Comparison of ENCODE assay signal across 9 cellular contexts in genomic region chr12:57983150-57983857, GRCh38. TPM values are rescaled to one million over a fixed set of nuclear protein-coding genes. Genes with fewer than 3 reads are reported as not detected.
DNase-seq lines count a peak whose midpoint lies in the region; ATAC-seq and TF ChIP-seq lines count a peak whose summit lies in the region.
"Had no signal": no experiment of that assay in that cellular context is flagged by ENCODE, and none has a peak within 500 bp of the region (broad histone marks: within the 10 kb centered on the region; RNA-seq: fewer than 3 reads in every experiment).

No MANE protein-coding gene starts in this region.

- no peaks in the 10 kb centered on the region for H3K9me2 ChIP-seq in GM23338 (ENCODE audit: insufficient read depth)

- H3K27me3 Mint-ChIP-seq in Caco-2 (ENCODE audit: insufficient read depth, unreplicated experiment) (no peaks in the 10 kb centered on the region), GM23338 (ENCODE audit: insufficient read depth, low read depth, poor library complexity) (peaks cover 1% of the 10 kb centered on the region), nephron (ENCODE audit: low read depth) (no peaks in the 10 kb centered on the region)

- no peak overlapping the region for H2AFZ ChIP-seq in GM23338

- no peak overlapping the region for H3K4me2 ChIP-seq in GM23338

- H3K27ac ChIP-seq in GM23338 (ENCODE audit: low read depth): no peak overlapping the region

- TF ChIP-seq CTCF in Caco-2 (IDR thresholded peaks at IDR 0.05; ENCODE audit: insufficient read depth in 1 of 2, low read depth in 1 of 2, low read length in 1 of 2, severe bottlenecking in 1 of 2, unreplicated experiment in 1 of 2) (peak; percentile 33 to 65), GM23338 (conservative IDR thresholded peaks at IDR 0.05; ENCODE audit: low read depth in 2 of 2) (peak; percentile 81 to 95), nephron (IDR thresholded peaks at IDR 0.05; ENCODE audit: unreplicated experiment in 3 of 3) (peak; percentile 77 to 87 (median 82))

- no peaks in the 10 kb centered on the region for H4K20me1 ChIP-seq in GM23338 (replicated peaks; ENCODE audit: insufficient read depth)

- POLR2A ChIA-PET in Caco-2 (lab: Charles Lee): no interaction called here

- H3K9me3 ChIP-seq in Caco-2: no peaks in the 10 kb centered on the region

- H3K4me1 ChIP-seq in Caco-2: no peaks in the 10 kb centered on the region
- no peaks in the 10 kb centered on the region for H3K4me1 ChIP-seq in GM23338 (ENCODE audit: insufficient read depth)

- no peaks in the 10 kb centered on the region for H3K4me1 Mint-ChIP-seq in Caco-2 (ENCODE audit: low read depth, unreplicated experiment)
- H3K4me1 Mint-ChIP-seq in GM23338: no peaks in the 10 kb centered on the region
- peaks cover 5% of the 10 kb centered on the region for H3K4me1 Mint-ChIP-seq in nephron
- H3K4me1 Mint-ChIP-seq: activated B cell treated with CpG ODN at 0.5 μM for 24 hours had no signal

- CTCF ChIA-PET in Caco-2 (lab: Charles Lee): interaction anchor here (0.6 to 1.0 kb wide), 5 partner anchors 15 to 1445 kb away, joined by 3 to 4 read pairs (median 4); no protein-coding TSS in a partner anchor

- H3K36me3 ChIP-seq in Caco-2 (ENCODE audit: control insufficient read depth, insufficient read depth, low read length): no peaks in the 10 kb centered on the region
- H3K36me3 ChIP-seq in GM23338 (ENCODE audit: insufficient read depth): no peaks in the 10 kb centered on the region

- intact Hi-C loops in Caco-2 (cut with micrococcal nuclease; ENCODE audit: unreplicated experiment): loop anchor here (2.0 to 10.0 kb wide), 4 partner anchors 191 to 1391 kb away; no protein-coding TSS in a partner anchor

- H3K36me3 Mint-ChIP-seq in Caco-2 (ENCODE audit: insufficient read depth, unreplicated experiment): no peaks in the 10 kb centered on the region
- H3K36me3 Mint-ChIP-seq in GM23338 (ENCODE audit: low read depth): no peaks in the 10 kb centered on the region
- no peaks in the 10 kb centered on the region for H3K36me3 Mint-ChIP-seq in nephron (ENCODE audit: low read depth)

- H3F3A ChIP-seq in GM23338 (replicated peaks; ENCODE audit: low read depth): no peaks in the 10 kb centered on the region

- ATAC-seq in GM23338 (no peak), HG03457 (IDR thresholded peaks at IDR 0.05; ENCODE audit: unreplicated experiment) (no peak), GM18873 (IDR thresholded peaks at IDR 0.05; ENCODE audit: low FRiP score, unreplicated experiment) (no peak)

- H3K27ac Mint-ChIP-seq in Caco-2 (ENCODE audit: unreplicated experiment) (no peak overlapping the region), GM23338 (no peak overlapping the region), nephron (no peak overlapping the region)
- H3K27ac Mint-ChIP-seq: activated B cell treated with CpG ODN at 0.5 μM for 24 hours had no signal

- H3K4me3 ChIP-seq in Caco-2 (ENCODE audit: low read depth, low read length) (no peak overlapping the region), GM23338 (no peak overlapping the region)

- DNase-seq in Caco-2 (peak in 1 of 2 experiments; percentile 50), GM23338 (ENCODE audit: low spot score) (peak; percentile 75), NOMO-1 treated with DMSO at 0.1 percent for 48 hours (lab: John Stamatoyannopoulos, UW; ENCODE audit: unreplicated experiment) (peak; percentile 17), dedifferentiated amniotic fluid mesenchymal stem cell (ENCODE audit: extremely low spot score) (peak; percentile 85)
- DNase-seq in stimulated activated naive CD4-positive, alpha-beta T cell (lab: John Stamatoyannopoulos, UW): no peak
- DNase-seq: activated B cell treated with CpG ODN at 0.5 μM for 24 hours had no signal

- no peaks in the 10 kb centered on the region for H3K9me3 Mint-ChIP-seq in Caco-2 (ENCODE audit: unreplicated experiment)
- peaks cover 7% of the 10 kb centered on the region for H3K9me3 Mint-ChIP-seq in GM23338
- peaks cover 11% of the 10 kb centered on the region for H3K9me3 Mint-ChIP-seq in nephron

- BruUV-seq in Caco-2 (replicated peaks; lab: Mats Ljungman, UMichigan): no TSS peak

- H3K79me2 ChIP-seq in GM23338 (replicated peaks; ENCODE audit: insufficient read depth): no peaks in the 10 kb centered on the region

- H3K27me3 ChIP-seq in Caco-2 (replicated peaks; ENCODE audit: control insufficient read depth, insufficient read depth, low read length) (no peaks in the 10 kb centered on the region), GM23338 (ENCODE audit: insufficient read depth) (no peaks in the 10 kb centered on the region)

- H3K4me3 Mint-ChIP-seq in Caco-2 (ENCODE audit: unreplicated experiment) (no peak overlapping the region), GM23338 (no peak overlapping the region), nephron (no peak overlapping the region)
- H3K4me3 Mint-ChIP-seq: activated B cell treated with CpG ODN at 0.5 μM for 24 hours had no signal

TF ChIP-seq in GM23338, 12 proteins besides CTCF, POLR2A, EP300 and RAD21:
- TF ChIP-seq CREB1 (CRISPR knock-in tag; IDR thresholded peaks at IDR 0.05; ENCODE audit: low read depth): no peak
- TF ChIP-seq POLR2AphosphoS5 (IDR thresholded peaks at IDR 0.05; ENCODE audit: low read depth): no peak
- no peak for TF ChIP-seq ZNF331 (CRISPR knock-in tag; IDR thresholded peaks at IDR 0.05; ENCODE audit: low read depth)
- no peak for TF ChIP-seq ZNF114 (CRISPR knock-in tag; IDR thresholded peaks at IDR 0.05)
- no peak for TF ChIP-seq JUNB (IDR thresholded peaks at IDR 0.05; ENCODE audit: unreplicated experiment)
- no peak for TF ChIP-seq ETS1 (IDR thresholded peaks at IDR 0.05)
TF ChIP-seq in GM23338: peak in this region for 0.

RNA-seq across cellular contexts. Expression of gene ATP23, which starts 41.9 kb away (rescaled TPM):
- total RNA-seq in Caco-2 (2022): 6.1 and 6.6 TPM in 2 replicates
- 14.7 and 22.4 TPM in 2 replicates for total RNA-seq in GM23338 (2014; rRNA removed; shearing (Covaris generic))
- 21.0 and 22.1 TPM in 2 replicates for polyA plus RNA-seq in GM23338 (2016; fragmentation: Nextera tagmentation; extraction: Ambion mirVana)

Comparison
In these comparisons a context has a peak if more than half of its experiments do, and no peak if none do; other contexts are left out.
1. DNase-seq: peak in GM23338 (single experiment), NOMO-1 treated with DMSO at 0.1 percent for 48 hours (single experiment) and dedifferentiated amniotic fluid mesenchymal stem cell (single experiment); none in stimulated activated naive CD4-positive, alpha-beta T cell (0 of 6).
2. Peak in every context shown above with its lines, with median percentiles within 50 percentile points of each other: CTCF ChIP-seq.